8 cellular contexts compared by ENCODE assay signal in genomic region chrX:103464071-103464773, GRCh38. TPM values are rescaled to one million over a fixed set of nuclear protein-coding genes. Genes with fewer than 3 reads are reported as not detected.
DNase-seq lines count a peak whose midpoint lies in the region; ATAC-seq, FAIRE-seq and TF ChIP-seq lines count a peak whose summit lies in the region.

No MANE protein-coding gene starts in this region.

- 29% methylated on average over 8 of the region's 8 CpGs for WGBS in K562 (ENCODE audit: insufficient coverage, low coverage, missing lambda C conversion rate)

- TF ChIP-seq RAD21 in K562 (CRISPR knock-in tag; conservative IDR thresholded peaks at IDR 0.05 in 1 of 2, IDR thresholded peaks at IDR 0.05 in 1 of 2), result peak in 1 of 2 experiments; percentile 39; a peak in 2 of 4 replicates

- H3K9ac ChIP-seq in K562 (ENCODE audit: insufficient read depth in 1 of 2, low read depth in 2 of 2, low read length in 2 of 2), result no peak overlapping the region

- in situ Hi-C loops in K562 (cut with MboI), result loop anchor here (25.0 kb wide), 1 partner anchor 527 kb away; the partner anchor contains the start of gene RAB40AL

- no peaks in the 10 kb centered on the region for H3K79me2 ChIP-seq in K562 (ENCODE audit: control insufficient read depth, insufficient read depth, low read length)

- peak overlapping the region; percentile 9; the same call in 1 of the 2 replicates for H3K4me2 ChIP-seq in K562 (ENCODE audit: insufficient read depth, low read length)

- no peak for TF ChIP-seq EP300 in K562 (IDR thresholded peaks at IDR 0.05; ENCODE audit: low read length)

- no peak overlapping the region for H3K27ac Mint-ChIP-seq in Calu3 (ENCODE audit: unreplicated experiment)

- H3K36me3 ChIP-seq in K562 (ENCODE audit: control insufficient read depth, insufficient read depth, low read length), result no peaks in the 10 kb centered on the region

- intact Hi-C loops in Calu3 (cut with micrococcal nuclease; ENCODE audit: unreplicated experiment), result loop anchor here (1.0 to 10.0 kb wide), 3 partner anchors 121 to 509 kb away; no protein-coding TSS in a partner anchor
- intact Hi-C loops in K562 (cut with micrococcal nuclease), result loop anchor here (1.0 to 2.0 kb wide), 4 partner anchors 25 to 253 kb away; no protein-coding TSS in a partner anchor

- H3K9me3 ChIP-seq in K562 (replicated peaks; ENCODE audit: control insufficient read depth, insufficient read depth, low read depth, low read length), result no peaks in the 10 kb centered on the region

- H3K4me3 Mint-ChIP-seq in Calu3 (ENCODE audit: low read depth, unreplicated experiment), result no peak overlapping the region

- H3K4me1 Mint-ChIP-seq in Calu3 (ENCODE audit: low read depth, unreplicated experiment), result peaks cover 18% of the 10 kb centered on the region

- no peaks in the 10 kb centered on the region for H3K9me1 ChIP-seq in K562 (ENCODE audit: control insufficient read depth, insufficient read depth, low read length)

- no peak for TF ChIP-seq POLR2A in K562 (conservative IDR thresholded peaks at IDR 0.05)

- TF ChIP-seq CTCF in Calu3 (IDR thresholded peaks at IDR 0.05; ENCODE audit: unreplicated experiment) (no peak), K562 (IDR thresholded peaks at IDR 0.05 in 2 of 3, conservative IDR thresholded peaks at IDR 0.05 in 1 of 3; ENCODE audit: insufficient read depth in 2 of 3, low read depth in 1 of 3, low read length in 3 of 3) (peak; percentile 36 to 51 (median 41); a peak in 5 of 6 replicates)

- H3K4me3 ChIP-seq in K562, result no peak overlapping the region

- no peaks in the 10 kb centered on the region for H3K36me3 Mint-ChIP-seq in Calu3 (ENCODE audit: insufficient read depth, unreplicated experiment)

- POLR2A ChIA-PET in K562 (lab: Yijun Ruan, JAX), result no interaction called here

- DNase-seq in Calu3, result peak; percentile 13
- DNase-seq in RKO (ENCODE audit: low spot score), result peak; percentile 33
- peak; percentile 25 to 40 (median 31) for DNase-seq in K562 (ENCODE audit: extremely low read depth in 1 of 4, low spot score in 3 of 4)
- peak; percentile 40 for DNase-seq in iPS-NIHi11 (ENCODE audit: low spot score)
- peak; percentile 24 for DNase-seq in stimulated activated CD4-positive, alpha-beta T cell treated with anti-CD3 and anti-CD28 coated beads, Interleukin-2, amount 100 ng/mL, for 24 hours
- no peak for DNase-seq in NCI-H446 treated with DMSO at 0.1 percent for 48 hours (lab: John Stamatoyannopoulos, UW)

- H3K27ac ChIP-seq in K562 (ENCODE audit: extremely low read depth, low read depth, low read length), result no peak overlapping the region

- CTCF ChIA-PET in Calu3 (lab: Charles Lee) (interaction anchor here (1.9 to 2.0 kb wide), 2 partner anchors 123 to 253 kb away, joined by 10 read pairs; no protein-coding TSS in a partner anchor), K562 (lab: Yijun Ruan, JAX; ENCODE audit: low intra/inter-chr PET ratio) (interaction anchor here (1.1 to 1.5 kb wide), 2 partner anchors 121 to 513 kb away, joined by 3 to 6 read pairs; no protein-coding TSS in a partner anchor)

- peaks cover 0 to 8% of the 10 kb centered on the region in 2 experiments; a peak in 2 of 5 replicates for H3K4me1 ChIP-seq in K562 (replicated peaks in 1 of 2; ENCODE audit: control insufficient read depth in 2 of 2, insufficient read depth in 2 of 2, low read length in 2 of 2)

- H2AFZ ChIP-seq in K562 (ENCODE audit: low read depth, low read length), result peak overlapping the region; percentile 1; the same call in 1 of the 2 replicates

- FAIRE-seq in K562 (lab: Jason Lieb, UNC), result peak; percentile 51

- H3K9me3 Mint-ChIP-seq in Calu3 (ENCODE audit: low read depth, unreplicated experiment), result peaks cover under 1% of the 10 kb centered on the region

- ATAC-seq in GM19043 (IDR thresholded peaks at IDR 0.05; ENCODE audit: low read depth, unreplicated experiment) (peak; percentile 56), HG03135 (IDR thresholded peaks at IDR 0.05; ENCODE audit: unreplicated experiment) (peak; percentile 75), K562 (peak; percentile 89)

- no peaks in the 10 kb centered on the region for H3K27me3 Mint-ChIP-seq in Calu3 (ENCODE audit: unreplicated experiment)

- no peaks in the 10 kb centered on the region for H4K20me1 ChIP-seq in K562 (replicated peaks; ENCODE audit: control insufficient read depth, insufficient read depth, low read length)

- H3K27me3 ChIP-seq in K562 (ENCODE audit: control insufficient read depth in 2 of 2, insufficient read depth in 2 of 2, low read length in 2 of 2), result no peaks in the 10 kb centered on the region

- BruUV-seq in Calu3 (replicated peaks; lab: Mats Ljungman, UMichigan) (no TSS peak), K562 (replicated peaks; lab: Mats Ljungman, UMichigan) (no TSS peak)

TF ChIP-seq in K562, 482 proteins besides CTCF, POLR2A, EP300 and RAD21:
- TF ChIP-seq MCM2 (IDR thresholded peaks at IDR 0.05; ENCODE audit: low read depth) (no peak), CTCFL (IDR thresholded peaks at IDR 0.05; ENCODE audit: borderline replicate concordance, insufficient read depth, low read depth, low read length, poor library complexity, severe bottlenecking) (peak; percentile 6), ZNF449 (CRISPR knock-in tag; IDR thresholded peaks at IDR 0.05) (no peak)

RNA-seq across cellular contexts. Expression of gene RAB40A, which starts 55.1 kb away (rescaled TPM):
- total RNA-seq in Calu3 (2022) (0.42 and 0.68 TPM in 2 replicates), K562 (2014; rRNA removed) (0.08 TPM in 1 of 2 replicates, not detected in the other), K562 (2014; rRNA removed; fragmentation: Illumina TruSeq; extraction: Trizol) (0.06 and 0.07 TPM in 2 replicates), K562 (2015; rRNA removed; fragmentation: Illumina TruSeq; extraction: Trizol) (0.14 TPM in 1 of 2 replicates, not detected in the other), K562 (2021) (not detected in 2 replicates)
- total RNA-seq in K562 (2011; cell fraction: chromatin; rRNA removed; ENCODE audit: low replicate concordance), result 0.09 and 0.83 TPM in 2 replicates
- not detected in 2 replicates for total RNA-seq in K562 (2011; cell fraction: nucleolus; rRNA removed)
- 0.37 and 0.92 TPM in 2 replicates for total RNA-seq in K562 (2011; cell fraction: nucleoplasm; rRNA removed)
- polyA plus RNA-seq in K562 (2011; rRNA removed) (0.04 and 0.08 TPM in 2 replicates), K562 (2014; fragmentation: Illumina TruSeq; extraction: Trizol) (not detected in 2 replicates), K562 (2014; fragmentation: Nextera tagmentation; extraction: Ambion mirVana) (under 1 TPM; 0.11 to 0.15 TPM), K562 (2014; rRNA removed) (0.09 and 0.18 TPM in 2 replicates)
- 0.07 TPM in 1 of 2 replicates, not detected in the other for polyA plus RNA-seq in K562 (2011; cell fraction: cytosol; rRNA removed)
- 0.15 and 0.54 TPM in 2 replicates for polyA plus RNA-seq in K562 (2011; cell fraction: nucleus; rRNA removed)
- polyA plus RNA-seq in K562 (2012), result 0.43 and 1.1 TPM in 2 replicates
- not detected in 2 replicates for polyA minus RNA-seq in K562 (2011; rRNA and poly(A)+ RNA removed)
- polyA minus RNA-seq in K562 (2011; cell fraction: cytosol; rRNA and poly(A)+ RNA removed), result not detected in 2 replicates
- 0.11 and 0.27 TPM in 2 replicates for polyA minus RNA-seq in K562 (2011; cell fraction: nucleus; rRNA and poly(A)+ RNA removed)
